ENCODE assay signal across 9 cellular contexts in the genomic region with DNA sequence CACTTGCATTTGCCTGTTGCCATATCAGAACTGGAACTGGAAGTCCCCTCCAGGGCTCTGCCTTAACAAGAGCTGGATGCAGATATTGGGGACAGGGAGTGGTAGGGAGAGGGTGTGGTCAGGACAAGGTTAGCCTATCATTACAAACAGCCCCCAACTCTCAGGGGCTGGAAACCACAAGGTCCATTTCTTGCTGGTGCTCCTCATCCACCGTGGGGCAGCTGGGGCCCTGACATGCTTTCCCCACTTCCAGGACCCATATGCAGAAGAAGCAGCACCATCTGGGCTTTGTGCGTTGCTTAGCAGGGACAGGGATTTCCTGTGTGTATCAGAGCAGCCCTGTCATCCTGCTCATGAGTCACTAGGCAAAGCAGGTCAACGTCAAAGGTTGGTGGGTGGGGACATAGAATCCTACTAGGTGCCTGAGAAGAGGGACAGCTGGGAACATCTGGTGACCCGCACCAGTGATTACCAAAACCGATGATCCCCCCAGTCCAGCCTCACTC. TPM values are rescaled to one million over a fixed set of nuclear protein-coding genes. Genes with fewer than 3 reads are reported as not detected.
DNase-seq lines count a peak whose midpoint lies in the region; ATAC-seq and TF ChIP-seq lines count a peak whose summit lies in the region.
"Had no signal": no experiment of that assay in that cellular context is flagged by ENCODE, and none has a peak within 500 bp of the region (broad histone marks: within the 10 kb centered on the region; RNA-seq: fewer than 3 reads in every experiment).

No MANE protein-coding gene starts in this region.

- peak overlapping the region; percentile 4 for H2AFZ ChIP-seq in mammary epithelial cell (ENCODE audit: low read depth, low read length)

- H4K20me1 ChIP-seq in mammary epithelial cell (ENCODE audit: insufficient read depth, low read length): no peaks in the 10 kb centered on the region

- peak; percentile 48 for DNase-seq in stimulated activated naive CD4-positive, alpha-beta T cell treated with Interleukin-2 at 50 U/mL for 16 hours (lab: John Stamatoyannopoulos, UW)
- no peak for DNase-seq in stimulated activated naive CD4-positive, alpha-beta T cell (lab: John Stamatoyannopoulos, UW)
- DNase-seq in SW 1271 (lab: John Stamatoyannopoulos, UW) (peak; percentile 33 to 49), mammary epithelial cell (peak; percentile 59), SHP77 treated with DMSO at 0.1 percent for 48 hours (lab: John Stamatoyannopoulos, UW) (no peak), anterior cingulate cortex (lab: John Stamatoyannopoulos, UW) (no peak)
- peak in 2 of 3 experiments; percentile 45 to 51 for DNase-seq in stimulated activated CD4-positive, alpha-beta T cell treated with anti-CD3 and anti-CD28 coated beads, TNF-alpha, amount 100 ng/mL, for 24 hours (ENCODE audit: low read depth in 3 of 3)

- no peak overlapping the region for H3K4me2 ChIP-seq in mammary epithelial cell (ENCODE audit: insufficient read depth, low read depth, low read length)

- H3K4me1 ChIP-seq in mammary epithelial cell (ENCODE audit: insufficient read depth, low read length): peaks cover 6% of the 10 kb centered on the region
- H3K4me1 ChIP-seq: Caco-2 had no signal

- H3K4me3 ChIP-seq in mammary epithelial cell (replicated peaks in 1 of 3; ENCODE audit: insufficient read depth in 1 of 3, low read depth in 2 of 3, low read length in 3 of 3): no peak overlapping the region

- TF ChIP-seq CTCF in mammary epithelial cell (conservative IDR thresholded peaks at IDR 0.05 in 1 of 2, IDR thresholded peaks at IDR 0.05 in 1 of 2; ENCODE audit: extremely low read depth in 1 of 2, insufficient read depth in 1 of 2, low read depth in 1 of 2, low read length in 2 of 2): no peak

- in situ Hi-C loops in mammary epithelial cell (cut with MboI; ENCODE audit: low sequenced_read_pairs in 2 of 2): no loop called here

- WGBS in mammary epithelial cell (ENCODE audit: low coverage, missing lambda C conversion rate): 80% methylated on average over 5 of the region's 5 CpGs

- peak; percentile 92 for ATAC-seq in HG03045 (IDR thresholded peaks at IDR 0.05; ENCODE audit: unreplicated experiment)

- BruUV-seq in mammary epithelial cell (replicated peaks; lab: Mats Ljungman, UMichigan): no TSS peak

- no peak overlapping the region for H3K9ac ChIP-seq in mammary epithelial cell (ENCODE audit: insufficient read depth, low read length)

- no peaks in the 10 kb centered on the region for H3K9me3 ChIP-seq in mammary epithelial cell (replicated peaks; ENCODE audit: insufficient read depth, low read length)
- H3K9me3 ChIP-seq: Caco-2 had no signal

- no peaks in the 10 kb centered on the region for H3K27me3 ChIP-seq in mammary epithelial cell (ENCODE audit: insufficient read depth, low read length)

- no peaks in the 10 kb centered on the region for H3K36me3 ChIP-seq in mammary epithelial cell (ENCODE audit: insufficient read depth, low read length)

- CTCF ChIA-PET in mammary epithelial cell (lab: Charles Lee; ENCODE audit: low non-redundant PET): no interaction called here

- H3K27ac ChIP-seq in mammary epithelial cell (ENCODE audit: insufficient read depth, low read depth, low read length): no peak overlapping the region

- H3K79me2 ChIP-seq in mammary epithelial cell (ENCODE audit: insufficient read depth, low read length): no peaks in the 10 kb centered on the region

- dilution Hi-C loops in mammary epithelial cell (cut with HindIII; ENCODE audit: low sequenced_read_pairs): no loop called here

- intact Hi-C loops in mammary epithelial cell (cut with micrococcal nuclease): no loop called here

RNA-seq across cellular contexts. Expression of gene RGS9, which starts 26.9 kb away (rescaled TPM):
- total RNA-seq in mammary epithelial cell: 1 to 10 TPM; 2.8 to 3.5 TPM
- 0.93 TPM for polyA plus RNA-seq in mammary epithelial cell
- 3.3 TPM for polyA minus RNA-seq in mammary epithelial cell

Comparison
In these comparisons a context has a peak if more than half of its experiments do, and no peak if none do; other contexts are left out.
1. DNase-seq: peak in stimulated activated naive CD4-positive, alpha-beta T cell treated with Interleukin-2 at 50 U/mL for 16 hours (single experiment), SW 1271 (2 of 2), mammary epithelial cell (single experiment) and stimulated activated CD4-positive, alpha-beta T cell treated with anti-CD3 and anti-CD28 coated beads, TNF-alpha, amount 100 ng/mL, for 24 hours (2 of 3); none in stimulated activated naive CD4-positive, alpha-beta T cell (0 of 6), SHP77 treated with DMSO at 0.1 percent for 48 hours (single experiment) and anterior cingulate cortex (0 of 58).